9 cellular contexts compared by ENCODE assay signal in the genomic region with DNA sequence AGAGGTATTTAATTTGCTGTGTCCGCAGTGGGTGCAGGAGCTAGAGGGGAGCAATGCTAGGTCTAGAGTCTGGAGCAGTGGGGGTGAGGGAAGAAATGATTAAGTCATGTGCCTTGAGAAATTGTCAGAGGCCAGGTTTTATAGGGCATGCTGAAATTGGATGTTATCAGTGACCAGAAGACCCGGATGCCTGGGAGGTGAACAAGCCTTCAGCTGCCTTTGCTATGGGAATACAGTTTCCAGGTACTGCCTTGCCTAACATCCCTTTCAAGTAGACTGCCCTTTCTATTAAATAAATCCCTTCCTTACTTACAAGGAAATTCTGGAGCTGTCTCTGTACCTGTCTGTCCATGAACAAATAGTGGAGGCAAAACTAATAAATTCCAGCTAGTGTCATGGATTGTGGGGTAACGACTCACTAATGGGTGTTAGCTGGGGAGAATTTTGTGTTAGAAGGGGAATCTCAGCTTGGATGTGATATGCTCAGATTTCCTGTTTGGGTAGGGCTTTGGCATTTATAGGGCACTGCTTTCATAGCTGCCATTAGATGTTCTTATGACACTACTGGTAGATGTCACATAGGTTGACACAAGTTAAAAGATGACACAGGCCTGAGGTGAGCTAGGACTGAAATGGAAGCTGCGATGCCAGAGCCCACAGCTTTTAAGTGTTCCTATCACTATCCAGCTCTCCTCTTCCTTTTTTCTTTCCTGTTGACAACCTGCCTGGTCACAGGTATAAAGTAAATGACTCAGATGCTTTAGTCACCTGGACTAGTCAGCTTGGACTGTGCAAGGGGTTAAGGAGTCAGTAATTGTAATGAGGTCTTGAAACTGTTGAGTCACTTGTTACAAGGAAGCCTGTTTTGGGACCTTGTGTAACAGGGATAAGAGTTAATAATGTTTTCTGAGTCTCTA. TPM values are rescaled to one million over a fixed set of nuclear protein-coding genes. Genes with fewer than 3 reads are reported as not detected.
DNase-seq lines count a peak whose midpoint lies in the region; ATAC-seq, FAIRE-seq and TF ChIP-seq lines count a peak whose summit lies in the region.
"Had no signal": no experiment of that assay in that cellular context is flagged by ENCODE, and none has a peak within 500 bp of the region (broad histone marks: within the 10 kb centered on the region; RNA-seq: fewer than 3 reads in every experiment).

No MANE protein-coding gene starts in this region.

- H3K36me3 ChIP-seq in small intestine (ENCODE audit: control insufficient read depth in 2 of 2, insufficient read depth in 2 of 2, low read length in 2 of 2), result peaks cover 3 to 8% of the 10 kb centered on the region in 2 donors

- peak overlapping the region; percentile 89 for H3K27ac ChIP-seq in small intestine (ENCODE audit: low read depth in 1 of 2, low read length in 1 of 2)

- no peak for FAIRE-seq in small intestine (lab: Jason Lieb, UNC)
- FAIRE-seq: endometrium had no signal

- H3K27ac Mint-ChIP-seq in T-cell, result peak overlapping the region; percentile 80 to 85

- peaks cover 86 to 88% (median 88%) of the 10 kb centered on the region in 3 donors for H3K4me1 Mint-ChIP-seq in T-cell

- no peak overlapping the region for H3K4me3 ChIP-seq in foreskin fibroblast (ENCODE audit: low read depth in 1 of 2, low read length in 2 of 2)
- H3K4me3 ChIP-seq in small intestine (ENCODE audit: low read depth in 1 of 2, low read length in 2 of 2), result no peak overlapping the region

- H3K36me3 Mint-ChIP-seq in T-cell, result peaks cover 38% of the 10 kb centered on the region

- POLR2A ChIA-PET in T-cell (lab: Charles Lee), result interaction anchor here (0.5 to 3.5 kb wide), 8 partner anchors 14 to 1967 kb away, joined by 3 to 13 read pairs (median 3); partner anchors contain the start of gene RCCD1 (in 1 of the 2)

- H3K27me3 Mint-ChIP-seq in T-cell, result no peaks in the 10 kb centered on the region

- H3K27me3 ChIP-seq in small intestine (ENCODE audit: control insufficient read depth in 2 of 2, insufficient read depth in 2 of 2, low read length in 2 of 2), result no peaks in the 10 kb centered on the region

- WGBS in small intestine, 3 donors, result 44 to 62% (median 55%) methylated on average over 4 of the region's 4 CpGs

- no peaks in the 10 kb centered on the region for H3K9me3 Mint-ChIP-seq in T-cell

- no peaks in the 10 kb centered on the region for H3K9me3 ChIP-seq in small intestine (ENCODE audit: control insufficient read depth, low read depth)

- peak; percentile 74 for DNase-seq in HCEC 1CT
- no peak for DNase-seq in T-cell
- peak; percentile 60 to 71 for DNase-seq in foreskin fibroblast
- DNase-seq in small intestine, result peak; percentile 94
- DNase-seq in NCI-H187 treated with DMSO at 0.1 percent for 48 hours (lab: John Stamatoyannopoulos, UW), result no peak
- DNase-seq in stimulated activated CD4-positive, alpha-beta T cell treated with anti-CD3 and anti-CD28 coated beads, Interleukin-4, amount 100 ng/mL, for 1 hour, result no peak
- DNase-seq in amygdala (lab: John Stamatoyannopoulos, UW), result no peak
- DNase-seq in NCI-H2196 treated with DMSO at 0.1 percent for 48 hours (lab: John Stamatoyannopoulos, UW; ENCODE audit: unreplicated experiment), result no peak

- CTCF ChIA-PET in T-cell (lab: Charles Lee), result interaction anchor here (0.6 to 8.4 kb wide), 9 partner anchors 13 to 125 kb away, joined by 3 to 84 read pairs (median 8); partner anchors contain the start of gene CHD2 (in 1 of the 2)

- H3K4me1 ChIP-seq in small intestine (ENCODE audit: control insufficient read depth in 2 of 2, insufficient read depth in 1 of 2, low read depth in 1 of 2, low read length in 1 of 2), result peaks cover 16 to 18% of the 10 kb centered on the region in 2 donors

- ATAC-seq in T-cell (replicated peaks in 1 of 4), result peak in 2 of 4 experiments; percentile 11 to 28

- H3K4me3 Mint-ChIP-seq in T-cell, result peak overlapping the region; percentile 32 to 63 (median 46)

- TF ChIP-seq CTCF in foreskin fibroblast (IDR thresholded peaks at IDR 0.05; ENCODE audit: low read depth, low read length), result no peak

RNA-seq across cellular contexts. Expression of gene CHD2, which starts 21.3 kb away (rescaled TPM):
- 100 to 1,000 TPM; 231 to 506 (median 266) TPM for total RNA-seq in T-cell
- 10 to 100 TPM; 29.2 to 33.1 (median 31.2) TPM for polyA plus RNA-seq in small intestine

Comparison
In these comparisons a context has a peak if more than half of its experiments do, and no peak if none do; other contexts are left out.
1. DNase-seq: peak in HCEC 1CT (single experiment), foreskin fibroblast (2 of 2) and small intestine (single experiment); none in T-cell (0 of 34), NCI-H187 treated with DMSO at 0.1 percent for 48 hours (single experiment), stimulated activated CD4-positive, alpha-beta T cell treated with anti-CD3 and anti-CD28 coated beads, Interleukin-4, amount 100 ng/mL, for 1 hour (single experiment), amygdala (0 of 56) and NCI-H2196 treated with DMSO at 0.1 percent for 48 hours (single experiment).